8 cellular contexts compared by ENCODE assay signal in the genomic region with DNA sequence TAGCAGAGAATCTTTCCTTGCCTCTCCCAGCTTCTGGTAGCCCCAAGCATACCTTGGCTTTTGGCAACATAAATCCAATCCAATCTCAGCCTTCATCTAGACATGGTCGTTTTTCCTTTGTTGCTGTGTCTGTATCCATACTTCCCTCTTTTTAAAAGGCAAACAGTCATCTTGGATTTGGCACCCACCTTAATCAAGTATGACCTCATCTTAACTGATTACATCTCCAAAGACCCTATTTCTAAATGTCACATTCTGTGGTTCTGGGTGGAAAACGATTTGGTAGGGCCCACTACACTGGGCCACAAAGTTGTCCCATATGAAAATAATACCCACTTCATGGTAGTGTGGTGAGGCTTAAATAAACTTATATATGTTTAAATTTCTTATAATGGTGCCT. TPM values are rescaled to one million over a fixed set of nuclear protein-coding genes. Genes with fewer than 3 reads are reported as not detected.
DNase-seq lines count a peak whose midpoint lies in the region; ATAC-seq, FAIRE-seq and TF ChIP-seq lines count a peak whose summit lies in the region.

No MANE protein-coding gene starts in this region.

- intact Hi-C loops in sigmoid colon (cut with DNase I): no loop called here

- H3K4me1 ChIP-seq in Peyer's patch: peaks cover 0 to 15% (median 5%) of the 10 kb centered on the region in 4 donors
- peaks cover 0 to 25% (median 18%) of the 10 kb centered on the region in 4 donors for H3K4me1 ChIP-seq in sigmoid colon

- no peak for TF ChIP-seq EP300 in sigmoid colon (IDR thresholded peaks at IDR 0.05)

- peak; percentile 5 for FAIRE-seq in GM12892 (lab: Jason Lieb, UNC)

- ATAC-seq in HG03159 (IDR thresholded peaks at IDR 0.05; ENCODE audit: unreplicated experiment): no peak

- H3K27ac ChIP-seq in Peyer's patch (peak overlapping the region in 3 of 4 donors; percentile 83 to 91 (median 90)), sigmoid colon (peak overlapping the region; percentile 85 to 93 (median 89))

- peak overlapping the region; percentile 61 to 91 (median 78) for H3K4me3 ChIP-seq in Peyer's patch
- H3K4me3 ChIP-seq in fibroblast of pulmonary artery (replicated peaks; ENCODE audit: low read depth, low read length): peak overlapping the region; percentile 96
- H3K4me3 ChIP-seq in sigmoid colon: peak overlapping the region; percentile 63 to 88 (median 72)

- TF ChIP-seq POLR2A in GM12892 (IDR thresholded peaks at IDR 0.05; ENCODE audit: low read depth, low read length) (no peak), Peyer's patch (IDR thresholded peaks at IDR 0.05) (no peak), sigmoid colon (IDR thresholded peaks at IDR 0.05) (no peak)

- TF ChIP-seq CTCF in Peyer's patch (IDR thresholded peaks at IDR 0.05) (no peak), fibroblast of pulmonary artery (IDR thresholded peaks at IDR 0.05; ENCODE audit: low read length, missing control alignments) (no peak), sigmoid colon (IDR thresholded peaks at IDR 0.05) (no peak)

- WGBS in sigmoid colon, 2 donors: 2 to 8% methylated on average over 2 of the region's 2 CpGs

- no peaks in the 10 kb centered on the region for H3K9me3 ChIP-seq in Peyer's patch
- no peaks in the 10 kb centered on the region for H3K9me3 ChIP-seq in sigmoid colon

- H3K27me3 ChIP-seq in Peyer's patch: no peaks in the 10 kb centered on the region
- H3K27me3 ChIP-seq in sigmoid colon: no peaks in the 10 kb centered on the region

- DNase-seq in GM12892 (ENCODE audit: insufficient read length) (no peak), Peyer's patch (no peak), fibroblast of pulmonary artery (ENCODE audit: low read depth) (no peak), sigmoid colon (no peak), NCI-H1930 (lab: John Stamatoyannopoulos, UW) (no peak), T-helper 9 cell (no peak), NAMALWA (ENCODE audit: low spot score) (no peak)

- H3K36me3 ChIP-seq in Peyer's patch (peaks cover 0 to 25% (median 0%) of the 10 kb centered on the region in 3 donors), sigmoid colon (peaks cover 0 to 35% (median 9%) of the 10 kb centered on the region in 4 donors)

RNA-seq across cellular contexts. Expression of a gene that starts 0.9 kb away (rescaled TPM):
- 19.8 TPM for polyA plus RNA-seq in GM12892 (2012; ENCODE audit: missing spikeins)
- total RNA-seq in Peyer's patch: 10 to 100 TPM; 16.3 to 42.9 (median 20.1) TPM
- 10 to 100 TPM; 12.2 to 19.9 (median 18.5) TPM for total RNA-seq in sigmoid colon
- polyA plus RNA-seq in sigmoid colon: 10 to 100 TPM; 13.8 to 16.8 (median 14.1) TPM

RNA-seq across cellular contexts. Expression of a gene that starts 15.9 kb away (rescaled TPM):
- polyA plus RNA-seq in GM12892 (2012; ENCODE audit: missing spikeins): 48.5 TPM
- total RNA-seq in Peyer's patch: 10 to 100 TPM; 17.0 to 52.6 (median 32.5) TPM
- 10 to 100 TPM; 14.7 to 28.6 (median 21.0) TPM for total RNA-seq in sigmoid colon
- 10 to 100 TPM; 16.8 to 22.5 (median 17.3) TPM for polyA plus RNA-seq in sigmoid colon

RNA-seq across cellular contexts. Expression of a gene that starts 19.7 kb away (rescaled TPM):
- polyA plus RNA-seq in GM12892 (2012; ENCODE audit: missing spikeins): not detected
- total RNA-seq in Peyer's patch: 1 to 10 TPM in 2 of 4 donors, not detected in 2; 2.8 to 3.2 TPM
- not detected for total RNA-seq in sigmoid colon
- not detected for polyA plus RNA-seq in sigmoid colon

RNA-seq across cellular contexts. Expression of a gene that starts 51.2 kb away (rescaled TPM):
- polyA plus RNA-seq in GM12892 (2012; ENCODE audit: missing spikeins): not detected
- total RNA-seq in Peyer's patch (over 10,000 TPM in 1 of 4 donors, 1,000 to 10,000 TPM in 2, 100 to 1,000 TPM in 1; 107 to 10,211 (median 6,146) TPM), sigmoid colon (not detected)
- 1 to 10 TPM in 2 of 3 donors, under 1 TPM in 1; 0.04 to 5.3 (median 3.0) TPM for polyA plus RNA-seq in sigmoid colon

RNA-seq across cellular contexts. Expression of a gene that starts 57.8 kb away (rescaled TPM):
- not detected for polyA plus RNA-seq in GM12892 (2012; ENCODE audit: missing spikeins)
- total RNA-seq in Peyer's patch (over 10,000 TPM in 1 of 4 donors, 1,000 to 10,000 TPM in 2, 100 to 1,000 TPM in 1; 276 to 11,857 (median 5,024) TPM), sigmoid colon (not detected)
- polyA plus RNA-seq in sigmoid colon: 1 to 10 TPM in 1 of 3 donors, under 1 TPM in 1, not detected in 1; 0.19 to 4.4 TPM
